In the genomic region with DNA sequence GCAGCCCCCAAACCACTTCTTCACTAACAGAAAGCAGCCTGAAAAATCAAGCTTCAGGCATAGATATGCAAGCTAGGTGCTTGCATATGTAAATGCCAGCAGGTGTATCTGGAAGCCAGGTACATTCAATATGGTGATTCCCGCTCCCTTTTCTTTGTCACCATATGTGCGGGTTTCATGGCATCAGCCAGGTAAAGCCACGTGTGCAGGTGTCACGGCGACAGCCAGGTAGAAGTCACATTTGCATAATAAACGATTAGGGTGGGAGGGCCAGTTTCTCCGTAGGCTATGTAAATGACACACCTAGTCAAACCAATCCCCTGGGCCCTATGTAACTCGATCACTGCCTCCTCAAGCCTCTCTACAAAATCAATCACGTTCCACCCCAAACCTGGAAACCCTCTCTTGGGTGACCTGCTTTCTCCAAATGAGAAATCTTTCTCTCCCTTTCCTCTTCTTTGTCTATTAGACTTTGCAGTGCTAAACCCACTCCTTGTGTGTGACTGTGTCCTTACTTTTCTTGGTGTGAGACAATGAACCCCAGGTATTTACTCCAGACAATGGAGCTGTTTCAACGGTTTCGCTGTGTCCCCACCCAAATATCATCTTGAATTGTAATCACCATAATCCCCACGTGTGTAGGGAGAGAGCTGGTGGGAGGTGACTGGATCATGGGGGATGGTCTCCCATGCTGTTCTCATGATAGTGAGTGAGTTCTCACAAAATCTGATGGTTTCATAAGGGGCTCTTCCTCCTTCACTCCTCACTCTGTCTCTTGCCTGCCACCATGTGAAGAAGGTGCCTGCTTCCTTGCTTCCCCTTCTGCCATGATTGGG, we compare ENCODE assay signal across 1 cellular context.
A peak's percentile ranks its signal among the peaks of the same experiment; 100 is the strongest.
TF ChIP-seq lines count a peak whose summit lies in the region.

No MANE protein-coding gene starts in this region.

TF ChIP-seq in H1, 55 proteins besides CTCF, POLR2A, EP300 and RAD21 (continued from another document):
- TF ChIP-seq ASH2L (IDR thresholded peaks at IDR 0.05; ENCODE audit: low read length): peak; percentile 62
- no peak for TF ChIP-seq CBX5 (IDR thresholded peaks at IDR 0.05; ENCODE audit: low read depth, low read length)
- TF ChIP-seq GTF2F1 (IDR thresholded peaks at IDR 0.05; ENCODE audit: borderline replicate concordance, low read depth, low read length): no peak
- TF ChIP-seq KDM5A (IDR thresholded peaks at IDR 0.05; ENCODE audit: low read length): no peak
- TF ChIP-seq CTBP2 (IDR thresholded peaks at IDR 0.05; ENCODE audit: borderline replicate concordance, insufficient read depth, insufficient read length, low read length): no peak
- peak; percentile 15; the same call in 1 of the 2 replicates for TF ChIP-seq CREB1 (IDR thresholded peaks at IDR 0.05)
- TF ChIP-seq BCL11A (IDR thresholded peaks at IDR 0.05; ENCODE audit: low read depth in 2 of 2, low read length in 2 of 2): no peak
